In genomic region chr7:105937411-105937810, GRCh38 we compare ENCODE assay signal across 17 cellular contexts. TPM values are rescaled to one million over a fixed set of nuclear protein-coding genes. Genes with fewer than 3 reads are reported as not detected.
DNase-seq lines count a peak whose midpoint lies in the region; ATAC-seq, FAIRE-seq and TF ChIP-seq lines count a peak whose summit lies in the region.
"Had no signal": no experiment of that assay in that cellular context is flagged by ENCODE, and none has a peak within 500 bp of the region (broad histone marks: within the 10 kb centered on the region; RNA-seq: fewer than 3 reads in every experiment).

No MANE protein-coding gene starts in this region.

- no peak overlapping the region for H2BK5ac ChIP-seq in mesendoderm (ENCODE audit: low read length)

- no peak overlapping the region for H3K4me3 ChIP-seq in K562
- H3K4me3 ChIP-seq in mesendoderm (ENCODE audit: low read length) = no peak overlapping the region
- H3K4me3 ChIP-seq: GM12878, GM23248 had no signal

- no peak overlapping the region for H2BK120ac ChIP-seq in mesendoderm (ENCODE audit: low read depth, low read length)

- no peaks in the 10 kb centered on the region for H3K9me1 ChIP-seq in K562 (ENCODE audit: control insufficient read depth, insufficient read depth, low read length)

- no peaks in the 10 kb centered on the region for H4K20me1 ChIP-seq in K562 (replicated peaks; ENCODE audit: control insufficient read depth, insufficient read depth, low read length)

- no peaks in the 10 kb centered on the region for H3K79me1 ChIP-seq in mesendoderm (ENCODE audit: low read length)

- H3K9me3 ChIP-seq in K562 (replicated peaks; ENCODE audit: control insufficient read depth, insufficient read depth, low read depth, low read length) = no peaks in the 10 kb centered on the region

- no peak overlapping the region for H4K5ac ChIP-seq in mesendoderm (ENCODE audit: low read length)

- no peak for TF ChIP-seq CTCF in K562 (IDR thresholded peaks at IDR 0.05 in 2 of 3, conservative IDR thresholded peaks at IDR 0.05 in 1 of 3; ENCODE audit: insufficient read depth in 2 of 3, low read depth in 1 of 3, low read length in 3 of 3)

- no peaks in the 10 kb centered on the region for H3K4me1 Mint-ChIP-seq in central memory CD8-positive, alpha-beta T cell

- no peak overlapping the region for H3K4ac ChIP-seq in mesendoderm (ENCODE audit: low read depth, low read length)

- in situ Hi-C loops in K562 (cut with MboI) = no loop called here

- no peaks in the 10 kb centered on the region for H3K27me3 Mint-ChIP-seq in central memory CD8-positive, alpha-beta T cell
- H3K27me3 Mint-ChIP-seq: CD4-positive, alpha-beta memory T cell had no signal

- H2AFZ ChIP-seq in K562 (ENCODE audit: low read depth, low read length) = no peak overlapping the region
- H2AFZ ChIP-seq: GM23248 had no signal

- no peak overlapping the region for H3K9ac ChIP-seq in K562 (ENCODE audit: insufficient read depth in 1 of 2, low read depth in 2 of 2, low read length in 2 of 2)
- no peak overlapping the region for H3K9ac ChIP-seq in mesendoderm (ENCODE audit: low read length)
- H3K9ac ChIP-seq: GM23248 had no signal

- intact Hi-C loops in K562 (cut with micrococcal nuclease) = no loop called here

- H3K4me3 Mint-ChIP-seq in central memory CD8-positive, alpha-beta T cell = no peak overlapping the region
- H3K4me3 Mint-ChIP-seq: CD4-positive, alpha-beta memory T cell had no signal

- no peak for TF ChIP-seq RAD21 in K562 (CRISPR knock-in tag; conservative IDR thresholded peaks at IDR 0.05 in 1 of 2, IDR thresholded peaks at IDR 0.05 in 1 of 2)

- no peak overlapping the region for H4K8ac ChIP-seq in mesendoderm (ENCODE audit: low read depth, low read length)

- no peaks in the 10 kb centered on the region for H3K4me1 ChIP-seq in K562 (replicated peaks in 1 of 2; ENCODE audit: control insufficient read depth in 2 of 2, insufficient read depth in 2 of 2, low read length in 2 of 2)
- peaks cover 9% of the 10 kb centered on the region for H3K4me1 ChIP-seq in mesendoderm (ENCODE audit: control insufficient read depth, low read depth, low read length)

- no peak overlapping the region for H3K23ac ChIP-seq in mesendoderm (ENCODE audit: low read length)

- 0% methylated on average over 3 of the region's 3 CpGs for WGBS in K562 (ENCODE audit: insufficient coverage, low coverage, missing lambda C conversion rate)
- no CpG with 5 or more reads among the region's 3 CpGs for WGBS in mesendoderm (ENCODE audit: extremely low coverage, insufficient coverage, low lambda C conversion rate)

- no peak overlapping the region for H3K27ac ChIP-seq in K562 (ENCODE audit: extremely low read depth, low read depth, low read length)
- H3K27ac ChIP-seq in mesendoderm (ENCODE audit: low read depth, low read length) = no peak overlapping the region
- H3K27ac ChIP-seq: GM23248 had no signal

- H3K9me3 Mint-ChIP-seq in central memory CD8-positive, alpha-beta T cell = no peaks in the 10 kb centered on the region
- H3K9me3 Mint-ChIP-seq: CD4-positive, alpha-beta memory T cell had no signal

- no peaks in the 10 kb centered on the region for H3K36me3 ChIP-seq in K562 (ENCODE audit: control insufficient read depth, insufficient read depth, low read length)
- H3K36me3 ChIP-seq in mesendoderm (ENCODE audit: control insufficient read depth, insufficient read depth, low read length) = no peaks in the 10 kb centered on the region

- H3K79me2 ChIP-seq in K562 (ENCODE audit: control insufficient read depth, insufficient read depth, low read length) (no peaks in the 10 kb centered on the region), mesendoderm (ENCODE audit: control insufficient read depth, insufficient read depth, low read length) (no peaks in the 10 kb centered on the region)

- FAIRE-seq in K562 (lab: Jason Lieb, UNC) = peak; percentile 64
- peak; percentile 62 for FAIRE-seq in urothelium cell line (lab: Jason Lieb, UNC)
- FAIRE-seq: GM12878, H1 had no signal

- no peak overlapping the region for H3K18ac ChIP-seq in mesendoderm (ENCODE audit: low read length)

- BruUV-seq in K562 (replicated peaks; lab: Mats Ljungman, UMichigan) = no TSS peak

- no peak for TF ChIP-seq POLR2A in K562 (conservative IDR thresholded peaks at IDR 0.05)

- peak overlapping the region; percentile 11 for H3K27ac Mint-ChIP-seq in central memory CD8-positive, alpha-beta T cell (ENCODE audit: low read depth)
- H3K27ac Mint-ChIP-seq: CD4-positive, alpha-beta memory T cell had no signal

- no peak overlapping the region for H2BK15ac ChIP-seq in mesendoderm (replicated peaks; ENCODE audit: low read depth)

- no peak for TF ChIP-seq EP300 in K562 (IDR thresholded peaks at IDR 0.05; ENCODE audit: low read length)

- CTCF ChIA-PET in K562 (lab: Yijun Ruan, JAX; ENCODE audit: low intra/inter-chr PET ratio) = no interaction called here

- DNase-seq in K562 (ENCODE audit: extremely low read depth in 1 of 4, low spot score in 3 of 4) (no peak), mesendoderm (peak; percentile 64), urothelium cell line (ENCODE audit: low spot score) (no peak), nucleus accumbens (lab: John Stamatoyannopoulos, UW) (no peak), NCI-H524 treated with DMSO at 0.1 percent for 48 hours (lab: John Stamatoyannopoulos, UW) (no peak)
- DNase-seq in central memory CD8-positive, alpha-beta T cell (ENCODE audit: low spot score in 2 of 2) = no peak
- DNase-seq: Calu3; CD4-positive, alpha-beta memory T cell; COR-L47; DMS79; EL; GDM1; GM23248; H7; HCEC 1CT had no signal

- POLR2A ChIA-PET in K562 (lab: Yijun Ruan, JAX) = interaction anchor here (1.4 kb wide), 1 partner anchor 33 kb away, joined by 4 read pairs; no protein-coding TSS in a partner anchor

- ATAC-seq in K562 = no peak
- ATAC-seq in central memory CD8-positive, alpha-beta T cell (replicated peaks; ENCODE audit: extremely low read depth, poor library complexity, severe bottlenecking) = no peak
- ATAC-seq: GM12878 had no signal

- no peak overlapping the region for H3K4me2 ChIP-seq in K562 (ENCODE audit: insufficient read depth, low read length)
- H3K4me2 ChIP-seq in mesendoderm (ENCODE audit: low read length) = no peak overlapping the region

- H3K56ac ChIP-seq in mesendoderm (ENCODE audit: low read length) = no peak overlapping the region

- no peak overlapping the region for H2AK5ac ChIP-seq in mesendoderm (ENCODE audit: low read length)

- H3K36me3 Mint-ChIP-seq in central memory CD8-positive, alpha-beta T cell (ENCODE audit: insufficient read depth) = peaks cover 1% of the 10 kb centered on the region

- H3K27me3 ChIP-seq in K562 (ENCODE audit: control insufficient read depth in 2 of 2, insufficient read depth in 2 of 2, low read length in 2 of 2) = peaks cover 4 to 45% of the 10 kb centered on the region in 2 experiments; a peak in 4 of 5 replicates
- H3K27me3 ChIP-seq in mesendoderm (ENCODE audit: insufficient read depth, low read length, poor library complexity) = no peaks in the 10 kb centered on the region

TF ChIP-seq in K562, 482 proteins besides CTCF, POLR2A, EP300 and RAD21 (continues in another document):
- no peak for TF ChIP-seq PKNOX1 (IDR thresholded peaks at IDR 0.05)
- TF ChIP-seq TRIM25 (IDR thresholded peaks at IDR 0.05; ENCODE audit: borderline replicate concordance) = no peak

RNA-seq across cellular contexts. Expression of gene CDHR3, which starts 25.7 kb away (rescaled TPM):
- 0.56 and 1.1 TPM in 2 replicates for total RNA-seq in K562 (2011; cell fraction: chromatin; rRNA removed; ENCODE audit: low replicate concordance)
- 0.50 and 0.79 TPM in 2 replicates for total RNA-seq in K562 (2011; cell fraction: nucleolus; rRNA removed)
- total RNA-seq in K562 (2011; cell fraction: nucleoplasm; rRNA removed) = 1.3 and 2.3 TPM in 2 replicates
- total RNA-seq in K562 (2014; rRNA removed) (0.09 and 0.37 TPM in 2 replicates), K562 (2014; rRNA removed; fragmentation: Illumina TruSeq; extraction: Trizol) (0.26 and 0.36 TPM in 2 replicates), K562 (2015; rRNA removed; fragmentation: Illumina TruSeq; extraction: Trizol) (0.11 TPM in 1 of 2 replicates, not detected in the other), K562 (2021) (0.34 and 0.66 TPM in 2 replicates)
- polyA plus RNA-seq in K562 (2011; rRNA removed) (0.15 and 0.33 TPM in 2 replicates), K562 (2014; fragmentation: Illumina TruSeq; extraction: Trizol) (0.10 and 0.18 TPM in 2 replicates), K562 (2014; fragmentation: Nextera tagmentation; extraction: Ambion mirVana) (under 1 TPM in 1 of 2 experiments, not detected in 1; 0.03 TPM), K562 (2014; rRNA removed) (0.19 and 0.30 TPM in 2 replicates)
- 0.09 and 0.18 TPM in 2 replicates for polyA plus RNA-seq in K562 (2011; cell fraction: cytosol; rRNA removed)
- 0.62 and 0.70 TPM in 2 replicates for polyA plus RNA-seq in K562 (2011; cell fraction: nucleus; rRNA removed)
- polyA plus RNA-seq in K562 (2012) = 0.28 and 0.44 TPM in 2 replicates
- 0.36 TPM in 1 of 2 replicates, not detected in the other for polyA minus RNA-seq in K562 (2011; rRNA and poly(A)+ RNA removed)
- polyA minus RNA-seq in K562 (2011; cell fraction: cytosol; rRNA and poly(A)+ RNA removed) = not detected in 2 replicates
- polyA minus RNA-seq in K562 (2011; cell fraction: nucleus; rRNA and poly(A)+ RNA removed) = 0.54 and 0.67 TPM in 2 replicates
- 4.3 TPM for polyA plus RNA-seq in mesendoderm (2013, experiment 1 of 2)
- 4.9 TPM for polyA plus RNA-seq in mesendoderm (2013, experiment 2 of 2)
